Comparison of ENCODE assay signal across 1 cellular context in genomic region chr4:42478509-42478908, GRCh38.
TF ChIP-seq lines count a peak whose summit lies in the region.

No MANE protein-coding gene starts in this region.

TF ChIP-seq in GM23338, 12 proteins besides CTCF, POLR2A, EP300 and RAD21 (continued from another document):
- TF ChIP-seq CREB1 (CRISPR knock-in tag; IDR thresholded peaks at IDR 0.05; ENCODE audit: low read depth), result no peak
- TF ChIP-seq, protein P1, sequence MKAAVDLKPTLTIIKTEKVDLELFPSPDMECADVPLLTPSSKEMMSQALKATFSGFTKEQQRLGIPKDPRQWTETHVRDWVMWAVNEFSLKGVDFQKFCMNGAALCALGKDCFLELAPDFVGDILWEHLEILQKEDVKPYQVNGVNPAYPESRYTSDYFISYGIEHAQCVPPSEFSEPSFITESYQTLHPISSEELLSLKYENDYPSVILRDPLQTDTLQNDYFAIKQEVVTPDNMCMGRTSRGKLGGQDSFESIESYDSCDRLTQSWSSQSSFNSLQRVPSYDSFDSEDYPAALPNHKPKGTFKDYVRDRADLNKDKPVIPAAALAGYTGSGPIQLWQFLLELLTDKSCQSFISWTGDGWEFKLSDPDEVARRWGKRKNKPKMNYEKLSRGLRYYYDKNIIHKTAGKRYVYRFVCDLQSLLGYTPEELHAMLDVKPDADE (IDR thresholded peaks at IDR 0.05), result no peak
